Comparison of ENCODE assay signal across 13 cellular contexts in the genomic region with DNA sequence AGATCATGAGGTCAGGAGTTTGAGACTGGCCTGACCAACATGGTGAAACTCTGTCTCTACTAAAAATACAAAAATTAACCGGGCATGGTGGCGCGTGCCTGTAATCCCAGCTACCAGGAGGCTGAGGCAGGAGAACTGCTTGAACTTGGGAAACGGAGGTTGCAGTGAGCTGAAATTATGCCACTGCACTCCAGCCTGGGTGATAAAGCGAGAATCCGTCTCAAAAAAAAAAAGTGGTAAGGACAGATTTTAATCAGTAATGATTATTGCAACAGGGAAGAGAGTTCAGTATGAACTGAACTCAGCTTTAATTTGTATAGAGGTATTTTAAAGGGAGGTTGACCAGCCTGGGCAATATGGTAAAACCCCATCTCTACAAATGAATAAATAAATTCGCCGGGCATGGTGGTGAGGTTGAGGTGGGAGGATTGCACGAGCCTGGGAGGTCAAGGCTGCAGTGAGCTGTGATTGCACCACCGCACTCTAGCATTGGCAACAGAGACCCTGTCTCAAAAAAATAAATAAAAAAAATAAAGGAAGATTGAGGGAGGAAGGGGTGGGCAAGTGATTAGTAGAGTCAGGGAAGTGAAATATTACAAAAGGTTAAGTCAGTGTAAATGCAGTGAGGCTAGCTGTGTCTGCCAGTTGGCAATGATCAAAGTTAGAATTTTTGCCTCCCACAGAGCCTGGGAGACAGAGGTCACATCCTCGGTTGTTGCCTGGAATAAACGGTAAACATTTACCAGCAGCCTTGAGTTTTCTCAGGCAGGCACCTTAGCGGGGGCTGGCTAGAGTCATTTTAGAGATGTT. TPM values are rescaled to one million over a fixed set of nuclear protein-coding genes. Genes with fewer than 3 reads are reported as not detected.
A peak's percentile ranks its signal among the peaks of the same experiment; 100 is the strongest.
DNase-seq lines count a peak whose midpoint lies in the region; ATAC-seq and TF ChIP-seq lines count a peak whose summit lies in the region.
"Had no signal": no experiment of that assay in that cellular context is flagged by ENCODE, and none has a peak within 500 bp of the region (broad histone marks: within the 10 kb centered on the region; RNA-seq: fewer than 3 reads in every experiment).

No MANE protein-coding gene starts in this region.

- intact Hi-C loops in CD4-positive, alpha-beta T cell (cut with DNase I, micrococcal nuclease) = loop anchor here in 1 of 2 experiments (5.0 kb wide), 3 partner anchors 45 to 1110 kb away; a partner anchor contains a TSS
- intact Hi-C loops in dorsolateral prefrontal cortex (cut with DNase I) = no loop called here

- no peak overlapping the region for H3K27ac Mint-ChIP-seq in CD4-positive, alpha-beta T cell
- peak overlapping the region; percentile 57 for H3K27ac Mint-ChIP-seq in neural crest cell (ENCODE audit: unreplicated experiment)
- no peak overlapping the region for H3K27ac Mint-ChIP-seq in stimulated activated effector memory CD8-positive, alpha-beta T cell treated with anti-CD3 and anti-CD28 coated beads, Interleukin-12 subunit alpha, Interleukin-12 subunit beta, amount 100 ng/mL, for 72 hours

- H3K4me3 ChIP-seq in MG63 (no peak overlapping the region), dorsolateral prefrontal cortex (no peak overlapping the region)
- H3K4me3 ChIP-seq: tibial nerve had no signal

- peak overlapping the region; percentile 27 for H3K4me3 Mint-ChIP-seq in CD4-positive, alpha-beta T cell
- peak overlapping the region; percentile 75 for H3K4me3 Mint-ChIP-seq in neural crest cell
- H3K4me3 Mint-ChIP-seq in stimulated activated effector memory CD8-positive, alpha-beta T cell treated with anti-CD3 and anti-CD28 coated beads, Interleukin-12 subunit alpha, Interleukin-12 subunit beta, amount 100 ng/mL, for 72 hours = no peak overlapping the region

- H3K27ac ChIP-seq in CD4-positive, alpha-beta T cell (ENCODE audit: low read depth, low read length) = no peak overlapping the region
- peak overlapping the region in 53 of 59 donors; percentile 0 to 87 (median 66) for H3K27ac ChIP-seq in dorsolateral prefrontal cortex

- POLR2A ChIA-PET in CD4-positive, alpha-beta T cell (lab: Charles Lee) = interaction anchor here (0.9 kb wide), 1 partner anchor 98 kb away, joined by 3 read pairs; a partner anchor contains a TSS

- TF ChIP-seq CTCF in CD4-positive, alpha-beta T cell (IDR thresholded peaks at IDR 0.05) = no peak
- TF ChIP-seq CTCF in dorsolateral prefrontal cortex (IDR thresholded peaks at IDR 0.05 in 54 of 56, conservative IDR thresholded peaks at IDR 0.05 in 2 of 56; ENCODE audit: low read depth in 1 of 56, partially characterized antibody in 56 of 56) = no peak
- no peak for TF ChIP-seq CTCF in neural crest cell (conservative IDR thresholded peaks at IDR 0.05)

- no peaks in the 10 kb centered on the region for H3K9me3 Mint-ChIP-seq in CD4-positive, alpha-beta T cell
- no peaks in the 10 kb centered on the region for H3K9me3 Mint-ChIP-seq in neural crest cell
- H3K9me3 Mint-ChIP-seq in stimulated activated effector memory CD8-positive, alpha-beta T cell treated with anti-CD3 and anti-CD28 coated beads, Interleukin-12 subunit alpha, Interleukin-12 subunit beta, amount 100 ng/mL, for 72 hours = no peaks in the 10 kb centered on the region

- ATAC-seq in CD4-positive, alpha-beta T cell (ENCODE audit: poor library complexity) = no peak
- ATAC-seq in stimulated activated effector memory CD8-positive, alpha-beta T cell treated with anti-CD3 and anti-CD28 coated beads, Interleukin-12 subunit alpha, Interleukin-12 subunit beta, amount 100 ng/mL, for 72 hours = no peak
- ATAC-seq in GM18519 (IDR thresholded peaks at IDR 0.05; ENCODE audit: low FRiP score, unreplicated experiment) = no peak
- no peak for ATAC-seq in HG03354 (IDR thresholded peaks at IDR 0.05; ENCODE audit: poor library complexity, severe bottlenecking, unreplicated experiment)
- ATAC-seq: naive thymus-derived CD4-positive, alpha-beta T cell had no signal

- CTCF ChIA-PET in CD4-positive, alpha-beta T cell (lab: Charles Lee) = no interaction called here

- no peaks in the 10 kb centered on the region for H3K9me3 ChIP-seq in CD4-positive, alpha-beta T cell (ENCODE audit: control insufficient read depth, low read length)
- H3K9me3 ChIP-seq in MG63 = no peaks in the 10 kb centered on the region
- H3K9me3 ChIP-seq: tibial nerve had no signal

- no peaks in the 10 kb centered on the region for H3K27me3 ChIP-seq in CD4-positive, alpha-beta T cell (ENCODE audit: control insufficient read depth, insufficient read depth, low read length)
- H3K27me3 ChIP-seq in MG63 = no peaks in the 10 kb centered on the region
- no peaks in the 10 kb centered on the region for H3K27me3 ChIP-seq in dorsolateral prefrontal cortex
- H3K27me3 ChIP-seq: tibial nerve had no signal

- H3K36me3 Mint-ChIP-seq in CD4-positive, alpha-beta T cell (ENCODE audit: low read depth) = peaks cover 18% of the 10 kb centered on the region
- H3K36me3 Mint-ChIP-seq in neural crest cell (ENCODE audit: low read depth) = peaks cover 3% of the 10 kb centered on the region
- peaks cover 36% of the 10 kb centered on the region for H3K36me3 Mint-ChIP-seq in stimulated activated effector memory CD8-positive, alpha-beta T cell treated with anti-CD3 and anti-CD28 coated beads, Interleukin-12 subunit alpha, Interleukin-12 subunit beta, amount 100 ng/mL, for 72 hours

- no peaks in the 10 kb centered on the region for H3K27me3 Mint-ChIP-seq in CD4-positive, alpha-beta T cell
- H3K27me3 Mint-ChIP-seq in neural crest cell (ENCODE audit: low read depth) = no peaks in the 10 kb centered on the region
- H3K27me3 Mint-ChIP-seq: naive thymus-derived CD4-positive, alpha-beta T cell had no signal

- H3K36me3 ChIP-seq in MG63 = peaks cover 11% of the 10 kb centered on the region

- peaks cover 18% of the 10 kb centered on the region for H3K4me1 Mint-ChIP-seq in CD4-positive, alpha-beta T cell (ENCODE audit: low read depth)
- peaks cover 44% of the 10 kb centered on the region for H3K4me1 Mint-ChIP-seq in neural crest cell
- H3K4me1 Mint-ChIP-seq in stimulated activated effector memory CD8-positive, alpha-beta T cell treated with anti-CD3 and anti-CD28 coated beads, Interleukin-12 subunit alpha, Interleukin-12 subunit beta, amount 100 ng/mL, for 72 hours = peaks cover 28% of the 10 kb centered on the region

- DNase-seq in CD4-positive, alpha-beta T cell = no peak
- peak; percentile 31 for DNase-seq in MG63
- DNase-seq in dorsolateral prefrontal cortex = no peak
- no peak for DNase-seq in neural crest cell (ENCODE audit: low read depth, low spot score)
- no peak for DNase-seq in stimulated activated effector memory CD8-positive, alpha-beta T cell treated with anti-CD3 and anti-CD28 coated beads, Interleukin-12 subunit alpha, Interleukin-12 subunit beta, amount 100 ng/mL, for 72 hours (ENCODE audit: low spot score in 2 of 2)
- no peak for DNase-seq in NCI-H1436 treated with DMSO at 0.1 percent for 48 hours (lab: John Stamatoyannopoulos, UW)
- DNase-seq: activated CD4-positive, alpha-beta T cell treated with anti-CD3 and anti-CD28 coated beads, Interleukin-2, amount 50 U/mL, for 4 hours; Calu3; naive thymus-derived CD4-positive, alpha-beta T cell; NCI-H187 had no signal

RNA-seq across cellular contexts. Expression of a gene that starts 2.6 kb away (rescaled TPM):
- total RNA-seq in CD4-positive, alpha-beta T cell = 10 to 100 TPM; 21.6 to 22.6 TPM
- 72.8 and 117 TPM in 2 replicates for total RNA-seq in MG63 (2014; rRNA removed; shearing (Covaris generic); ENCODE audit: low replicate concordance)
- total RNA-seq in dorsolateral prefrontal cortex (10 to 100 TPM in 93 of 120 experiments, 1 to 10 TPM in 27; 4.6 to 40.1 (median 13.6) TPM), neural crest cell (174 and 187 TPM in 2 replicates)

RNA-seq across cellular contexts. Expression of a gene that starts 16.4 kb away (rescaled TPM):
- total RNA-seq in CD4-positive, alpha-beta T cell = 1 to 10 TPM; 1.1 to 1.5 TPM
- total RNA-seq in MG63 (2014; rRNA removed; shearing (Covaris generic); ENCODE audit: low replicate concordance) = 36.1 and 66.9 TPM in 2 replicates
- 10 to 100 TPM in 51 of 120 experiments, 1 to 10 TPM in 69; 1.5 to 40.4 (median 8.6) TPM for total RNA-seq in dorsolateral prefrontal cortex
- total RNA-seq in neural crest cell = 2.2 and 2.4 TPM in 2 replicates
